In the genomic region with DNA sequence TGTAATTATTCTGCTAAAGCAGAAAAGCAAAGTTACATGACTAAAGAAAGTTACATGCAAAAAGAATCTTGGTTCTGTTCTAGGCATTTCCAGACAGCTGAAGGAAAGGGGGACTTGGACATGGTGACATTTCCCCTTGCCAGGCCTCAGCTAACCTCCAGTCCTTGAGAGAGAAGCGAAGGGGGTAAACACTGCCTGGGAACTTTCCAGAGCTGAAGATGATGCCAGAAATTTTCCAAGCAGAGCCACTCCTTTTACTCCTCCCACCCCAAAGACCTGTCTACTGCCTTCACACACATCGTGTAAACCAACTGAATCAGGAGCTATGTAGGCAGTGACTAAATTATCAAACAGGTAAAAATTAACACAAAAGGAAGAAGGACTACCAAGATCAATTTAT, we compare ENCODE assay signal across 17 cellular contexts.
"Had no signal": no experiment of that assay in that cellular context is flagged by ENCODE, and none has a peak within 500 bp of the region (broad histone marks: within the 10 kb centered on the region; RNA-seq: fewer than 3 reads in every experiment).

No MANE protein-coding gene starts in this region.

- H3K36me3 ChIP-seq: lower lobe of right lung, neutrophil, spleen, upper lobe of left lung had no signal

- H3K27ac ChIP-seq: lower lobe of right lung, neutrophil, spleen, upper lobe of left lung had no signal

- H3K27me3 ChIP-seq: upper lobe of left lung had no signal

- DNase-seq: activated CD4-positive, alpha-beta T cell treated with anti-CD3 and anti-CD28 coated beads, Interleukin-2, amount 50 U/mL, for 4 hours; activated CD4-positive, CD25-positive, alpha-beta regulatory T cell treated with anti-CD3 and anti-CD28 coated beads, Interleukin-2, amount 50 U/mL, for 72 hours; activated effector memory CD4-positive, alpha-beta T cell treated with Interleukin-2 at 50 U/mL for 16 hours; activated T-cell treated with anti-CD3 and anti-CD28 coated beads, Interleukin-2, amount 50 U/mL, for 1 hour; erythroblast; hypothalamus; kidney glomerular epithelial cell; lower lobe of right lung; midbrain; posterior cingulate gyrus; spleen; stimulated activated CD4-positive, alpha-beta T cell treated with anti-CD3 and anti-CD28 coated beads, Interleukin-1b, Interleukin-23, amount 100 ng/mL, for 48 hours; stimulated activated naive B cell treated with anti-CD40 and anti-IgM and Interleukin-4, amounts not matched to agents 10 μg/mL and 1 μg/mL and 100 μg/mL, for 72 hours; substantia nigra; T-helper 2 cell; upper lobe of left lung had no signal

- ATAC-seq: stimulated activated naive B cell treated with anti-CD40 and anti-IgM and Interleukin-4, amounts not matched to agents 10 μg/mL and 1 μg/mL and 100 μg/mL, for 72 hours had no signal

- H3K9me3 ChIP-seq: lower lobe of right lung, neutrophil, spleen, upper lobe of left lung had no signal

- H3K4me3 ChIP-seq: lower lobe of right lung, spleen, upper lobe of left lung had no signal
